Comparison of ENCODE assay signal across 19 cellular contexts in the genomic region with DNA sequence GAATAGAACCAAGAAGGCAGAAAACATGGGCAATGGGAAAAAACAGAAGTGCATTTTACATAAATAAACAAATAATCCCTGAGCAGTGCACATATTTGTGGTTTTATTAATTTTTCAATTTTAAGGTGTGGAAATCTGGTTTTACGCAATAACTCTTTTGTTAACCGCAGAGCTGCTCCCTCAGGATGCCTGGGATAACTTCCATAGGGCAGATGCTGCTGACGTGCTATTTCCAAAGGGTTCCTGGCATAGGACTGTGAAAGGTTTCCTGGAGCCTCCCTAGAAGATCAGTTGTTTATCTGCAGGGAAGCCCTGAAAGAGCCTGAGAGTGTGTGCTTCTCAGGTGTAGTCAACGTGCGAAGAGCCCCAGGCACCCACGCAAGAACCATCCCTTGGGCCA.
DNase-seq lines count a peak whose midpoint lies in the region; ATAC-seq and TF ChIP-seq lines count a peak whose summit lies in the region.
"Had no signal": no experiment of that assay in that cellular context is flagged by ENCODE, and none has a peak within 500 bp of the region (broad histone marks: within the 10 kb centered on the region; RNA-seq: fewer than 3 reads in every experiment).

No MANE protein-coding gene starts in this region.

- no peak overlapping the region for H4K8ac ChIP-seq in mesendoderm (ENCODE audit: low read depth, low read length)

- H3K9ac ChIP-seq in mesendoderm (ENCODE audit: low read length): no peak overlapping the region

- H2BK120ac ChIP-seq in mesendoderm (ENCODE audit: low read depth, low read length): peak overlapping the region; percentile 85

- WGBS in mesendoderm (ENCODE audit: extremely low coverage, insufficient coverage, low lambda C conversion rate): no CpG with 5 or more reads among the region's 6 CpGs
- 58 to 74% methylated on average over 5 to 6 of the region's 6 CpGs for WGBS in esophagus squamous epithelium, 2 donors

- no peaks in the 10 kb centered on the region for H3K79me2 ChIP-seq in mesendoderm (ENCODE audit: control insufficient read depth, insufficient read depth, low read length)

- H3K4me2 ChIP-seq in mesendoderm (ENCODE audit: low read length): no peak overlapping the region

- DNase-seq in AG08395 (ENCODE audit: low spot score): peak; percentile 28
- peak; percentile 96 for DNase-seq in NCI-H226
- peak; percentile 22 for DNase-seq in epidermal melanocyte (ENCODE audit: insufficient read length, low spot score)
- no peak for DNase-seq in mesendoderm
- DNase-seq in activated CD4-positive, alpha-beta T cell treated with anti-CD3 and anti-CD28 coated beads, Interleukin-2, amount 50 U/mL, for 48 hours: no peak
- DNase-seq in esophagus squamous epithelium (lab: John Stamatoyannopoulos, UW): no peak
- DNase-seq: activated CD4-positive, CD25-positive, alpha-beta regulatory T cell treated with anti-CD3 and anti-CD28 coated beads, Interleukin-2, amount 50 U/mL, for 72 hours; activated CD8-positive, alpha-beta memory T cell treated with anti-CD3 and anti-CD28 coated beads, Interleukin-2, amount 10 ng/mL, durations not matched to agents 7 days and 5 days; activated effector memory CD4-positive, alpha-beta T cell treated with anti-CD3 and anti-CD28 coated beads, Interleukin-2, amount 50 U/mL, for 16 hours; anterior cingulate cortex; cortex of kidney; left cardiac atrium; NCI-H146; small intestine; T-helper 9 cell; transverse colon had no signal

- no peaks in the 10 kb centered on the region for H3K79me1 ChIP-seq in mesendoderm (ENCODE audit: low read length)

- H2BK15ac ChIP-seq in mesendoderm (replicated peaks; ENCODE audit: low read depth): no peak overlapping the region

- no peak overlapping the region for H3K56ac ChIP-seq in mesendoderm (ENCODE audit: low read length)

- H3K4ac ChIP-seq in mesendoderm (ENCODE audit: low read depth, low read length): no peak overlapping the region

- H3K27ac ChIP-seq in mesendoderm (ENCODE audit: low read depth, low read length): no peak overlapping the region
- H3K27ac ChIP-seq in esophagus squamous epithelium: no peak overlapping the region
- H3K27ac ChIP-seq: SJSA1, transverse colon had no signal

- peak overlapping the region; percentile 64 for H3K18ac ChIP-seq in mesendoderm (ENCODE audit: low read length)

- H3K27me3 ChIP-seq in mesendoderm (ENCODE audit: insufficient read depth, low read length, poor library complexity): no peaks in the 10 kb centered on the region
- H3K27me3 ChIP-seq in esophagus squamous epithelium: no peaks in the 10 kb centered on the region
- H3K27me3 ChIP-seq: SJSA1, transverse colon had no signal

- H3K4me1 ChIP-seq in mesendoderm (ENCODE audit: control insufficient read depth, low read depth, low read length) (no peaks in the 10 kb centered on the region), esophagus squamous epithelium (peaks cover 0 to 13% (median 3%) of the 10 kb centered on the region in 3 donors)
- H3K4me1 ChIP-seq: transverse colon had no signal

- H4K5ac ChIP-seq in mesendoderm (ENCODE audit: low read length): no peak overlapping the region

- H3K36me3 ChIP-seq in mesendoderm (ENCODE audit: control insufficient read depth, insufficient read depth, low read length) (no peaks in the 10 kb centered on the region), esophagus squamous epithelium (no peaks in the 10 kb centered on the region)
- H3K36me3 ChIP-seq: SJSA1, transverse colon had no signal

- no peak for TF ChIP-seq POLR2A in esophagus squamous epithelium (IDR thresholded peaks at IDR 0.05)

- no peak overlapping the region for H3K23ac ChIP-seq in mesendoderm (ENCODE audit: low read length)

- intact Hi-C loops in esophagus squamous epithelium (cut with DNase I): no loop called here

- ATAC-seq in GM21528 (IDR thresholded peaks at IDR 0.05; ENCODE audit: low FRiP score, unreplicated experiment) (no peak), GM19455 (IDR thresholded peaks at IDR 0.05; ENCODE audit: unreplicated experiment) (no peak)
- ATAC-seq: activated CD8-positive, alpha-beta memory T cell treated with anti-CD3 and anti-CD28 coated beads, Interleukin-2, amount 10 ng/mL, durations not matched to agents 7 days and 5 days had no signal

- H2BK5ac ChIP-seq in mesendoderm (ENCODE audit: low read length): no peak overlapping the region

- H3K4me3 ChIP-seq in mesendoderm (ENCODE audit: low read length) (no peak overlapping the region), esophagus squamous epithelium (no peak overlapping the region)
- H3K4me3 ChIP-seq: SJSA1, transverse colon had no signal

- no peak for TF ChIP-seq CTCF in esophagus squamous epithelium (IDR thresholded peaks at IDR 0.05)

- H2AK5ac ChIP-seq in mesendoderm (ENCODE audit: low read length): no peak overlapping the region

- no peaks in the 10 kb centered on the region for H3K9me3 ChIP-seq in esophagus squamous epithelium
- H3K9me3 ChIP-seq: SJSA1, transverse colon had no signal

Comparison
In these comparisons a context has a peak if more than half of its experiments do, and no peak if none do; other contexts are left out.
1. DNase-seq: peak in AG08395 (single experiment), NCI-H226 (single experiment) and epidermal melanocyte (single experiment); none in mesendoderm (single experiment), activated CD4-positive, alpha-beta T cell treated with anti-CD3 and anti-CD28 coated beads, Interleukin-2, amount 50 U/mL, for 48 hours (0 of 2) and esophagus squamous epithelium (single experiment).